10 cellular contexts compared by ENCODE assay signal in genomic region chr13:114101325-114101821, GRCh38. TPM values are rescaled to one million over a fixed set of nuclear protein-coding genes. Genes with fewer than 3 reads are reported as not detected.
DNase-seq lines count a peak whose midpoint lies in the region; ATAC-seq and TF ChIP-seq lines count a peak whose summit lies in the region.
"Had no signal": no experiment of that assay in that cellular context is flagged by ENCODE, and none has a peak within 500 bp of the region (broad histone marks: within the 10 kb centered on the region; RNA-seq: fewer than 3 reads in every experiment).

No MANE protein-coding gene starts in this region.

- H3K4me2 ChIP-seq in H9 (ENCODE audit: insufficient read depth, insufficient read length, low read length): no peak overlapping the region
- no peak overlapping the region for H3K4me2 ChIP-seq in mesendoderm (ENCODE audit: low read length)

- H3K27ac ChIP-seq in H9 (ENCODE audit: insufficient read length, low read depth, low read length): no peak overlapping the region
- peak overlapping the region; percentile 38 for H3K27ac ChIP-seq in layer of hippocampus (ENCODE audit: low read depth, low read length)
- peak overlapping the region in 11 of 21 experiments; percentile 0 to 74 (median 35) for H3K27ac ChIP-seq in skin epidermis
- H3K27ac ChIP-seq in mesendoderm (ENCODE audit: low read depth, low read length): no peak overlapping the region

- TF ChIP-seq CTCF in H9 (conservative IDR thresholded peaks at IDR 0.05): no peak

- peaks cover 0 to 2% (median 0%) of the 10 kb centered on the region in 3 experiments; a peak in 3 of 7 replicates for H3K36me3 Mint-ChIP-seq in H9 (ENCODE audit: insufficient read depth in 1 of 3, low read depth in 3 of 3)
- peaks cover 8% of the 10 kb centered on the region for H3K36me3 Mint-ChIP-seq in activated naive CD8-positive, alpha-beta T cell treated with anti-CD3 and anti-CD28 coated beads, Interleukin-2, amount 50 U/mL, for 24 hours (ENCODE audit: low read depth)

- no peak overlapping the region for H2AFZ ChIP-seq in H9 (ENCODE audit: low read length)

- no peak overlapping the region for H3K9ac ChIP-seq in H9 (ENCODE audit: extremely low read depth, insufficient read length, low read length)
- H3K9ac ChIP-seq in mesendoderm (ENCODE audit: low read length): no peak overlapping the region

- H4K8ac ChIP-seq in H9 (replicated peaks; ENCODE audit: insufficient read length, low read depth, low read length) (no peak overlapping the region), mesendoderm (ENCODE audit: low read depth, low read length) (no peak overlapping the region)

- H2BK20ac ChIP-seq in H9 (ENCODE audit: low read depth, low read length, poor library complexity, severe bottlenecking): no peak overlapping the region

- ATAC-seq in activated naive CD8-positive, alpha-beta T cell treated with anti-CD3 and anti-CD28 coated beads, Interleukin-2, amount 50 U/mL, for 24 hours: no peak
- ATAC-seq in HG02840 (IDR thresholded peaks at IDR 0.05; ENCODE audit: low FRiP score, unreplicated experiment) (no peak), GM19452 (IDR thresholded peaks at IDR 0.05; ENCODE audit: unreplicated experiment) (no peak)

- no peak overlapping the region for H3K14ac ChIP-seq in H9 (ENCODE audit: insufficient read depth, low read length)

- no peak overlapping the region for H2AK5ac ChIP-seq in H9 (ENCODE audit: insufficient read length, low read length)
- no peak overlapping the region for H2AK5ac ChIP-seq in mesendoderm (ENCODE audit: low read length)

- no CpG with 5 or more reads among the region's 17 CpGs for WGBS in H9 (ENCODE audit: extremely low coverage, insufficient read length, low lambda C conversion rate)
- no CpG with 5 or more reads among the region's 17 CpGs for WGBS in mesendoderm (ENCODE audit: extremely low coverage, insufficient coverage, low lambda C conversion rate)

- H3K27ac Mint-ChIP-seq in H9: no peak overlapping the region; a peak in 1 of 7 replicates
- peak overlapping the region; percentile 56 for H3K27ac Mint-ChIP-seq in activated naive CD8-positive, alpha-beta T cell treated with anti-CD3 and anti-CD28 coated beads, Interleukin-2, amount 50 U/mL, for 24 hours

- DNase-seq in H9: no peak
- no peak for DNase-seq in activated naive CD8-positive, alpha-beta T cell treated with anti-CD3 and anti-CD28 coated beads, Interleukin-2, amount 50 U/mL, for 24 hours
- DNase-seq in mesendoderm: no peak
- no peak for DNase-seq in kidney glomerular epithelial cell (lab: John Stamatoyannopoulos, UW)
- DNase-seq: activated CD4-positive, alpha-beta T cell treated with anti-CD3 and anti-CD28 coated beads, Interleukin-2, amount 10 ng/mL, durations not matched to agents 24 days and 14 days; DMS 273 treated with DMSO at 0.1 percent for 48 hours had no signal

- H3K23me2 ChIP-seq in H9 (ENCODE audit: insufficient read length, low read depth, low read length, poor library complexity, severe bottlenecking): no peaks in the 10 kb centered on the region

- no peak overlapping the region for H3K4me3 Mint-ChIP-seq in H9
- H3K4me3 Mint-ChIP-seq in activated naive CD8-positive, alpha-beta T cell treated with anti-CD3 and anti-CD28 coated beads, Interleukin-2, amount 50 U/mL, for 24 hours: no peak overlapping the region
- H3K4me3 Mint-ChIP-seq: activated CD4-positive, alpha-beta T cell treated with anti-CD3 and anti-CD28 coated beads, Interleukin-2, amount 10 ng/mL, durations not matched to agents 24 days and 14 days had no signal

- no peak overlapping the region for H2BK15ac ChIP-seq in H9 (ENCODE audit: low read depth, low read length)
- H2BK15ac ChIP-seq in mesendoderm (replicated peaks; ENCODE audit: low read depth): no peak overlapping the region

- H3K79me2 ChIP-seq in H9 (ENCODE audit: insufficient read depth, low read length) (no peaks in the 10 kb centered on the region; the same call in 1 of the 2 replicates), mesendoderm (ENCODE audit: control insufficient read depth, insufficient read depth, low read length) (peaks cover 8% of the 10 kb centered on the region)

- peaks cover 3 to 6% of the 10 kb centered on the region in 2 experiments; a peak in 3 of 5 replicates for H3K9me3 Mint-ChIP-seq in H9
- no peaks in the 10 kb centered on the region for H3K9me3 Mint-ChIP-seq in activated naive CD8-positive, alpha-beta T cell treated with anti-CD3 and anti-CD28 coated beads, Interleukin-2, amount 50 U/mL, for 24 hours

- H3K9me3 ChIP-seq in H9 (ENCODE audit: control insufficient read depth, low read depth, low read length): no peaks in the 10 kb centered on the region

- no peaks in the 10 kb centered on the region for H4K20me1 ChIP-seq in H9 (ENCODE audit: control insufficient read depth, insufficient read depth, insufficient read length)

- no peak overlapping the region for H3T11ph ChIP-seq in H9 (ENCODE audit: low read length)

- H4K5ac ChIP-seq in H9 (ENCODE audit: insufficient read length, low read depth, low read length): no peak overlapping the region
- H4K5ac ChIP-seq in mesendoderm (ENCODE audit: low read length): no peak overlapping the region

- H2BK5ac ChIP-seq in H9 (ENCODE audit: insufficient read length, low read length) (no peak overlapping the region), mesendoderm (ENCODE audit: low read length) (no peak overlapping the region)

- H2BK12ac ChIP-seq in H9 (ENCODE audit: insufficient read length, low read depth, low read length): no peak overlapping the region

- H3K23ac ChIP-seq in H9 (ENCODE audit: insufficient read length, low read depth, low read length): no peak overlapping the region
- no peak overlapping the region for H3K23ac ChIP-seq in mesendoderm (ENCODE audit: low read length)

- no peaks in the 10 kb centered on the region for H3K79me1 ChIP-seq in H9 (ENCODE audit: insufficient read depth, low read depth, low read length, poor library complexity, severe bottlenecking)
- H3K79me1 ChIP-seq in mesendoderm (ENCODE audit: low read length): peaks cover 8% of the 10 kb centered on the region

- H3K4me1 ChIP-seq in H9 (ENCODE audit: insufficient read depth, low read length) (no peaks in the 10 kb centered on the region), mesendoderm (ENCODE audit: control insufficient read depth, low read depth, low read length) (no peaks in the 10 kb centered on the region)

- H3K56ac ChIP-seq in H9 (ENCODE audit: insufficient read length, low read depth, low read length) (no peak overlapping the region), mesendoderm (ENCODE audit: low read length) (no peak overlapping the region)

- no peaks in the 10 kb centered on the region for H3K36me3 ChIP-seq in mesendoderm (ENCODE audit: control insufficient read depth, insufficient read depth, low read length)

- H3K27me3 Mint-ChIP-seq in H9 (ENCODE audit: low read depth): no peaks in the 10 kb centered on the region; the same call in 1 of the 2 replicates
- no peaks in the 10 kb centered on the region for H3K27me3 Mint-ChIP-seq in activated naive CD8-positive, alpha-beta T cell treated with anti-CD3 and anti-CD28 coated beads, Interleukin-2, amount 50 U/mL, for 24 hours
- H3K27me3 Mint-ChIP-seq: activated CD4-positive, alpha-beta T cell treated with anti-CD3 and anti-CD28 coated beads, Interleukin-2, amount 10 ng/mL, durations not matched to agents 24 days and 14 days had no signal

- H3K18ac ChIP-seq in H9 (ENCODE audit: insufficient read length, low read depth, low read length) (peak overlapping the region; percentile 32), mesendoderm (ENCODE audit: low read length) (no peak overlapping the region)

- H3K4ac ChIP-seq in H9 (ENCODE audit: low read depth, low read length): no peak overlapping the region
- H3K4ac ChIP-seq in mesendoderm (ENCODE audit: low read depth, low read length): no peak overlapping the region

- no peaks in the 10 kb centered on the region for H3K27me3 ChIP-seq in H9 (ENCODE audit: insufficient read depth, low read length)
- no peaks in the 10 kb centered on the region for H3K27me3 ChIP-seq in layer of hippocampus (ENCODE audit: control insufficient read depth, insufficient read depth, low read length)
- H3K27me3 ChIP-seq in mesendoderm (ENCODE audit: insufficient read depth, low read length, poor library complexity): no peaks in the 10 kb centered on the region

- H2BK120ac ChIP-seq in H9 (ENCODE audit: low read depth, low read length, poor library complexity, severe bottlenecking): no peak overlapping the region
- no peak overlapping the region for H2BK120ac ChIP-seq in mesendoderm (ENCODE audit: low read depth, low read length)

- H3K4me3 ChIP-seq in skin epidermis (no peak overlapping the region), mesendoderm (ENCODE audit: low read length) (no peak overlapping the region)

- peaks cover 9 to 18% of the 10 kb centered on the region in 2 experiments for H3K4me1 Mint-ChIP-seq in H9
- peaks cover 67% of the 10 kb centered on the region for H3K4me1 Mint-ChIP-seq in activated naive CD8-positive, alpha-beta T cell treated with anti-CD3 and anti-CD28 coated beads, Interleukin-2, amount 50 U/mL, for 24 hours

- H4K91ac ChIP-seq in H9 (ENCODE audit: insufficient read length, low read depth, low read length): no peak overlapping the region

RNA-seq across cellular contexts. Expression of gene RASA3, which starts 31.1 kb away (rescaled TPM):
- 11.7 and 12.3 TPM in 2 replicates for total RNA-seq in H9 (2021)
- polyA plus RNA-seq in mesendoderm (2013, experiment 1 of 2): 11.0 TPM
- 11.3 TPM for polyA plus RNA-seq in mesendoderm (2013, experiment 2 of 2)

Comparison
In these comparisons a context has a peak if more than half of its experiments do, and no peak if none do; other contexts are left out.
1. H3K27ac ChIP-seq: peak in layer of hippocampus (single experiment) and skin epidermis (11 of 21); none in H9 (single experiment) and mesendoderm (single experiment).